In the genomic region with DNA sequence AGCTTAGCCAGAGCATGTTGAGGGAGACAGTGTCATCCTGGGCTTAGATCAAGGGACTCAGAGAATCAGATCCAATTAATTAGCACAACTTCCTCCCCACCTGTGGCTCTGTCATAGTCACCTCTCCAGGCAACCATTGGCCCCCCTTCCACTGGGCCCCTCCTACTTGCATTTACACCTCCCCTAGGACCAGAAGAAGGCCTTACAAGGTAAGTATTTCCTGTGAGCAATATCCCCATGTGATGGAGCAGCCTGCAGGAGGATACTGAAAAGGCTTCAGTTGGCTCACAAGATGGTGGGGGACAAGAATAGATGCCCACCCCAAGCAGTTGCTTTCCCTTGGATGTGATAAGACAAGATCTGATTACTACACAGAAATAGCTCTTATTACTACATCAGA, we compare ENCODE assay signal across 11 cellular contexts.
"Had no signal": no experiment of that assay in that cellular context is flagged by ENCODE, and none has a peak within 500 bp of the region (broad histone marks: within the 10 kb centered on the region; RNA-seq: fewer than 3 reads in every experiment).

No MANE protein-coding gene starts in this region.

- H3K27ac ChIP-seq: brain microvascular endothelial cell, hepatocyte, parathyroid adenoma, upper lobe of left lung had no signal

- H3K27me3 ChIP-seq: brain microvascular endothelial cell, hepatocyte, upper lobe of left lung had no signal

- H3K4me3 ChIP-seq: hepatocyte, upper lobe of left lung had no signal

- H3K4me1 ChIP-seq: parathyroid adenoma, upper lobe of left lung had no signal

- H3K9me3 ChIP-seq: upper lobe of left lung had no signal

- DNase-seq: activated CD4-positive, alpha-beta T cell treated with anti-CD3 and anti-CD28 coated beads for 1 hour; activated naive CD4-positive, alpha-beta T cell treated with anti-CD3 and anti-CD28 coated beads for 36 hours; amniotic stem cell; brain microvascular endothelial cell; erythroblast; retina; stimulated activated CD4-positive, alpha-beta T cell treated with anti-CD3 and anti-CD28 coated beads, Interleukin-15, amount 100 ng/mL, for 24 hours; stimulated activated CD4-positive, alpha-beta T cell treated with anti-CD3 and anti-CD28 coated beads, Interleukin-4, amount 100 ng/mL, for 24 hours; upper lobe of left lung had no signal

- H3K36me3 ChIP-seq: brain microvascular endothelial cell, upper lobe of left lung had no signal
